ENCODE assay signal across 1 cellular context in the genomic region with DNA sequence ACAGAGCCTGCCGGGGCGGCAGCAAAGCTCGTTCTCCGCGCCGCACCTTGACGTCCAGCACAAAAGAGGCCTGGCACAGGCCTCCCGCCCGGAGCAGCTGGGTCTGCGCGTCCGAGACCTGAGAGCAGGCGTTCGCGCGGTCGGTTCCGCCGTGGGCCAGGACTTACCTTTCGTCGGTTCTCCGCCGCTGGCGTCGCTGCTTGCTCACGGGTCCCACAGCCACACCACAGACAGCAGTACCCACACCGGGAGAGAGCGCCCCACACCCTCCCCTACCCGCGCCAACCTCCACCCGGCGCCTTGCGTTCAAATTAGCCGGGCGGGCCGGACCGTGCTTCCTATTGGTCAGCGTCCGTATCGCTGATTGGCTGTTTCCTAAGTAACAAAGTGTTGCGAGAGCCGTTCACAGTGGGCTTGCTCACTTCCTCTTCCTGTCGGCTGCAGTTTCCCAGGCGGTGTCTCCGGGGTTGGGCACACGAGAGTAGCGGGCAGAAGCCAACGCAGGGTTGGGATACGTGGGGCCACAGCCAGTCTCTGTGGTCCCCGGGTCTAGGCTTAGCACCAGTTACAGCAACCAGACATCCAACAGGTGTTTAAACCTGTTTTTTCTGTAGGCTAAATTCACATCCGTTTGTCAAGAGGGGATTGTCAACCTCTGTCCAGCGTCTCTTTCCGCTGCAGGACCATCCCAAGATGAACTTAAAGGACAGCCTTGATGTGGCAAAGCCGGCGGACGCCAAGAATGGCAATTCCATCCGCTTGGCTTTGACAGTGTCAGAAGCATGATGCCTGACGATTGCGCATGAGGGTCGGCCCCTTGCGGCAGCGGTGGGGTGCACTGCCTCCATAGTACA.
TF ChIP-seq lines count a peak whose summit lies in the region.

Gene KIF18B (minus strand): TSS at position 313 of the 854 bp plus-strand sequence. CDS start 11,429 bp downstream, outside the sequence.

TF ChIP-seq in K562, 482 proteins besides CTCF, POLR2A, EP300 and RAD21 (continued from another document and continues in another):
- no peak for TF ChIP-seq CREB5 (CRISPR knock-in tag; IDR thresholded peaks at IDR 0.05)
- TF ChIP-seq ZNF384 (IDR thresholded peaks at IDR 0.05; ENCODE audit: low read depth, low read length), result no peak; the same call in 1 of the 2 replicates
- TF ChIP-seq RBM22 (IDR thresholded peaks at IDR 0.05; ENCODE audit: low read depth, low read length, poor library complexity, severe bottlenecking), result no peak
- 0 out of 2 replicates have a peak, but pooled peaks have one; percentile 27 for TF ChIP-seq ZNF57 (CRISPR knock-in tag; IDR thresholded peaks at IDR 0.05)
- TF ChIP-seq HMGN3 (IDR thresholded peaks at IDR 0.05; ENCODE audit: borderline replicate concordance, extremely low read depth, insufficient read length, low read depth, low read length), result peak; percentile 54
- TF ChIP-seq ZNF140 (CRISPR knock-in tag; IDR thresholded peaks at IDR 0.05), result no peak
- TF ChIP-seq TBP (optimal IDR thresholded peaks at IDR 0.05; ENCODE audit: low read depth, low read length), result peak; percentile 86
- no peak for TF ChIP-seq SIX5 (IDR thresholded peaks at IDR 0.05; ENCODE audit: borderline replicate concordance in 1 of 2, insufficient read depth in 1 of 2, low read depth in 1 of 2, low read length in 2 of 2)
- TF ChIP-seq TEAD2 (tag; IDR thresholded peaks at IDR 0.05), result no peak
- TF ChIP-seq ZNF174 (CRISPR knock-in tag; IDR thresholded peaks at IDR 0.05), result no peak
- peak; percentile 76 for TF ChIP-seq SP1 (CRISPR knock-in tag; IDR thresholded peaks at IDR 0.05)
- no peak for TF ChIP-seq NFATC3 (IDR thresholded peaks at IDR 0.05)
- peak; percentile 68; the same call in 1 of the 2 replicates for TF ChIP-seq ZNF232 (CRISPR knock-in tag; IDR thresholded peaks at IDR 0.05)
- peak; percentile 99 for TF ChIP-seq E2F4 (CRISPR knock-in tag; IDR thresholded peaks at IDR 0.05; ENCODE audit: low read depth)
- TF ChIP-seq E4F1 (CRISPR knock-in tag; IDR thresholded peaks at IDR 0.05; ENCODE audit: borderline replicate concordance), result no peak
- no peak for TF ChIP-seq TCF3 (CRISPR knock-in tag; IDR thresholded peaks at IDR 0.05)
- TF ChIP-seq ZNF197 (CRISPR knock-in tag; IDR thresholded peaks at IDR 0.05; ENCODE audit: low read depth), result no peak
- TF ChIP-seq PCBP1 (IDR thresholded peaks at IDR 0.05; ENCODE audit: low read depth, low read length, poor library complexity, severe bottlenecking), result peak; percentile 73
- TF ChIP-seq IFI16 (CRISPR knock-in tag; IDR thresholded peaks at IDR 0.05), result no peak
- TF ChIP-seq ZNF165 (CRISPR knock-in tag; IDR thresholded peaks at IDR 0.05; ENCODE audit: borderline replicate concordance), result no peak
- no peak for TF ChIP-seq RBM14 (IDR thresholded peaks at IDR 0.05; ENCODE audit: borderline replicate concordance, insufficient read depth, low read depth, low read length)
- TF ChIP-seq EP400 (IDR thresholded peaks at IDR 0.05), result peak; percentile 97
- no peak for TF ChIP-seq MEF2A (IDR thresholded peaks at IDR 0.05; ENCODE audit: control insufficient read depth, low read depth, low read length)
- TF ChIP-seq BRF2 (IDR thresholded peaks at IDR 0.05; ENCODE audit: borderline replicate concordance, insufficient read depth, insufficient read length), result no peak
- TF ChIP-seq NUFIP1 (IDR thresholded peaks at IDR 0.05; ENCODE audit: partially characterized antibody), result no peak
- TF ChIP-seq, protein P1, sequence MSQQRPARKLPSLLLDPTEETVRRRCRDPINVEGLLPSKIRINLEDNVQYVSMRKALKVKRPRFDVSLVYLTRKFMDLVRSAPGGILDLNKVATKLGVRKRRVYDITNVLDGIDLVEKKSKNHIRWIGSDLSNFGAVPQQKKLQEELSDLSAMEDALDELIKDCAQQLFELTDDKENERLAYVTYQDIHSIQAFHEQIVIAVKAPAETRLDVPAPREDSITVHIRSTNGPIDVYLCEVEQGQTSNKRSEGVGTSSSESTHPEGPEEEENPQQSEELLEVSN (IDR thresholded peaks at IDR 0.05; ENCODE audit: borderline replicate concordance in 1 of 2, extremely low read depth in 1 of 2, insufficient read depth in 1 of 2, insufficient read length in 1 of 2, low read depth in 1 of 2, low read length in 1 of 2, poor library complexity in 1 of 2, severe bottlenecking in 1 of 2), result peak; percentile 54 to 83
- TF ChIP-seq CREB3L1 (IDR thresholded peaks at IDR 0.05; ENCODE audit: borderline replicate concordance, low read depth), result peak; percentile 56; the same call in 1 of the 2 replicates
- no peak; the same call in 1 of the 2 replicates for TF ChIP-seq CTBP1 (IDR thresholded peaks at IDR 0.05; ENCODE audit: borderline replicate concordance)
- TF ChIP-seq MYBL2 (IDR thresholded peaks at IDR 0.05; ENCODE audit: low read depth), result peak; percentile 98
- TF ChIP-seq MYBL2 (CRISPR knock-in tag; IDR thresholded peaks at IDR 0.05; ENCODE audit: borderline replicate concordance), result peak; percentile 91; the same call in 1 of the 2 replicates
- TF ChIP-seq PRDM10 (IDR thresholded peaks at IDR 0.05; ENCODE audit: partially characterized antibody), result peak; percentile 33
- peak; percentile 94 for TF ChIP-seq KDM5B (IDR thresholded peaks at IDR 0.05; ENCODE audit: insufficient replicate concordance, low read depth, low read length)
- no peak for TF ChIP-seq ZKSCAN3 (CRISPR knock-in tag; IDR thresholded peaks at IDR 0.05)
- no peak for TF ChIP-seq DDX20 (tag; IDR thresholded peaks at IDR 0.05; ENCODE audit: low read depth)
- no peak for TF ChIP-seq MTF1 (CRISPR knock-in tag; IDR thresholded peaks at IDR 0.05; ENCODE audit: borderline replicate concordance)
- TF ChIP-seq, protein P2, sequence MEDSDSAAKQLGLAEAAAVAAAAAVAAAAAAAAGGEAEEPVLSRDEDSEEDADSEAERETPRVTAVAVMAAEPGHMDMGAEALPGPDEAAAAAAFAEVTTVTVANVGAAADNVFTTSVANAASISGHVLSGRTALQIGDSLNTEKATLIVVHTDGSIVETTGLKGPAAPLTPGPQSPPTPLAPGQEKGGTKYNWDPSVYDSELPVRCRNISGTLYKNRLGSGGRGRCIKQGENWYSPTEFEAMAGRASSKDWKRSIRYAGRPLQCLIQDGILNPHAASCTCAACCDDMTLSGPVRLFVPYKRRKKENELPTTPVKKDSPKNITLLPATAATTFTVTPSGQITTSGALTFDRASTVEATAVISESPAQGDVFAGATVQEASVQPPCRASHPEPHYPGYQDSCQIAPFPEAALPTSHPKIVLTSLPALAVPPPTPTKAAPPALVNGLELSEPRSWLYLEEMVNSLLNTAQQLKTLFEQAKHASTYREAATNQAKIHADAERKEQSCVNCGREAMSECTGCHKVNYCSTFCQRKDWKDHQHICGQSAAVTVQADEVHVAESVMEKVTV (CRISPR knock-in tag; IDR thresholded peaks at IDR 0.05), result no peak
- TF ChIP-seq, protein P3, sequence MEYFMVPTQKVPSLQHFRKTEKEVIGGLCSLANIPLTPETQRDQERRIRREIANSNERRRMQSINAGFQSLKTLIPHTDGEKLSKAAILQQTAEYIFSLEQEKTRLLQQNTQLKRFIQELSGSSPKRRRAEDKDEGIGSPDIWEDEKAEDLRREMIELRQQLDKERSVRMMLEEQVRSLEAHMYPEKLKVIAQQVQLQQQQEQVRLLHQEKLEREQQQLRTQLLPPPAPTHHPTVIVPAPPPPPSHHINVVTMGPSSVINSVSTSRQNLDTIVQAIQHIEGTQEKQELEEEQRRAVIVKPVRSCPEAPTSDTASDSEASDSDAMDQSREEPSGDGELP (CRISPR knock-in tag; IDR thresholded peaks at IDR 0.05; ENCODE audit: borderline replicate concordance), result peak; percentile 87
- no peak for TF ChIP-seq MITF (IDR thresholded peaks at IDR 0.05)
- TF ChIP-seq RUNX1 (IDR thresholded peaks at IDR 0.05; ENCODE audit: low read depth), result no peak
